12 cellular contexts compared by ENCODE assay signal in the genomic region with DNA sequence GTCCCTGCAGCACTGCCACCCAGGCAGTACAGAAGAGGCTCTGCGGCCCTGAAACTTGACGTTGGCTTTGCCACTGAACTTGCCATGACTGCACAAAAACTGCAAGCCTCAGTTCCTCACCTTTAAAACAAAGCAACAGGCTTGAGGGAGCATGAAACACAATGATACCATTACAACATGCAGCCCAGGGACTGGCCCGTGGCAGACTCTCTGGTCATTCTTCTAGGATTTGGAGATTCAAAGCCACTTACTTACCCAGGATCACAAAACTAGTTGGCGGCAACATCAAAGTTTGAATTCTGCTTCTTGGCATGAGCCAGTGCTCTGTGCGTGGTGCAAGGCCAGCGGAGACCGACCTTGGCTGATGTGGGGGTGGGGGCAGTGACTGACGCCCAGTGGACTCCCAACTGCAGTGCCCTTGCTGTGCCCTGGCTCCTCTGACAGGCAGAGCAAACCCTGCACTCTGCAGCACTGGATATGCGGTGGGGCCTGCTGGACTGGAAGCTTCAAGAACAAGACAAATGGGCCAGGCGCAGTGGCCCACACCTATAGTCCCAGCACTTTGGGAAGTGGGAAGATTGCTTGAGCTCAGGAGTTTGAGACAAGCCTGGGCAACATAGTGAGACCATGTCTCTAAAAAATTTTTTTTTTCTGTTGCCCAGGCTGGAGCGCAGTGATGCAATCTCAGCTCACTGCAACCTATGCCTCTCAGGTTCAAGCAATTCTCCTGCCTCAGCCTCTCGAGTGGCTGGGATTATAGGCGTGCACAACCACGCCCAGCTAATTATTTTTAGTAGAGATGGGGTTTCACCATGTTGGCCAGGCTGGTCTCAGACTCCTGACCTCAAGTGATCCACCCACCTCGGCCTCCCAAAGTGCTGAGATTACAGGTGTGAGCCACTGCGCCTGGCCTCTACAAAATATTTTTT. TPM values are rescaled to one million over a fixed set of nuclear protein-coding genes. Genes with fewer than 3 reads are reported as not detected.
A peak's percentile ranks its signal among the peaks of the same experiment; 100 is the strongest.
DNase-seq lines count a peak whose midpoint lies in the region; ATAC-seq and TF ChIP-seq lines count a peak whose summit lies in the region.
"Had no signal": no experiment of that assay in that cellular context is flagged by ENCODE, and none has a peak within 500 bp of the region (broad histone marks: within the 10 kb centered on the region; RNA-seq: fewer than 3 reads in every experiment).

No MANE protein-coding gene starts in this region.

- H3K79me2 ChIP-seq in trophoblast cell (ENCODE audit: control insufficient read depth, insufficient read depth, low read length, poor library complexity) (no peaks in the 10 kb centered on the region), neural progenitor cell (ENCODE audit: low read depth) (no peaks in the 10 kb centered on the region)

- no peak overlapping the region for H3K27ac ChIP-seq in HEK293 (ENCODE audit: extremely low read depth, low read depth, low read length)
- peak overlapping the region; percentile 26 to 84 (median 35) for H3K27ac ChIP-seq in adrenal gland
- H3K27ac ChIP-seq in heart right ventricle: peak overlapping the region in 6 of 10 donors; percentile 10 to 69 (median 39)
- H3K27ac ChIP-seq in trophoblast cell (ENCODE audit: low read depth, low read length): no peak overlapping the region
- no peak overlapping the region for H3K27ac ChIP-seq in CD4-positive, alpha-beta T cell (ENCODE audit: low read depth, low read length)
- no peak overlapping the region for H3K27ac ChIP-seq in neural progenitor cell
- H3K27ac ChIP-seq: upper lobe of left lung had no signal

- no peaks in the 10 kb centered on the region for H3K27me3 Mint-ChIP-seq in CD4-positive, alpha-beta T cell
- H3K27me3 Mint-ChIP-seq in neural progenitor cell (ENCODE audit: insufficient read depth, low read depth): peaks cover 6% of the 10 kb centered on the region
- H3K27me3 Mint-ChIP-seq: activated CD4-positive, alpha-beta T cell treated with anti-CD3 and anti-CD28 coated beads, Interleukin-2, amount 10 ng/mL, durations not matched to agents 24 days and 14 days had no signal

- H3K36me3 ChIP-seq in HEK293 (ENCODE audit: control insufficient read depth in 2 of 2, insufficient read depth in 1 of 2, low read length in 2 of 2) (peaks cover 0 to 69% of the 10 kb centered on the region in 2 experiments), adrenal gland (replicated peaks in 1 of 2) (peaks cover 0 to 50% of the 10 kb centered on the region in 2 donors), heart right ventricle (peaks cover 0 to 91% (median 54%) of the 10 kb centered on the region in 9 donors), trophoblast cell (ENCODE audit: control insufficient read depth in 1 of 2, insufficient read depth in 2 of 2, low read length in 2 of 2) (peaks cover 46 to 49% of the 10 kb centered on the region in 2 experiments), neural progenitor cell (peaks cover 15% of the 10 kb centered on the region)

- H3K9ac ChIP-seq in trophoblast cell (ENCODE audit: low read length): peak overlapping the region; percentile 23
- no peak overlapping the region for H3K9ac ChIP-seq in neural progenitor cell

- H2AFZ ChIP-seq in trophoblast cell (ENCODE audit: insufficient read depth, low read length, poor library complexity) (no peak overlapping the region), neural progenitor cell (replicated peaks) (no peak overlapping the region)

- H4K8ac ChIP-seq in trophoblast cell (ENCODE audit: low read depth, low read length): no peak overlapping the region

- H3K9me3 ChIP-seq in HEK293 (ENCODE audit: control insufficient read depth, insufficient read depth, low read depth, low read length) (no peaks in the 10 kb centered on the region), adrenal gland (replicated peaks in 1 of 3) (no peaks in the 10 kb centered on the region), heart right ventricle (peaks cover 0 to 4% (median under 1%) of the 10 kb centered on the region in 11 donors), trophoblast cell (ENCODE audit: insufficient read depth, low read depth, low read length) (no peaks in the 10 kb centered on the region), neural progenitor cell (ENCODE audit: low read depth) (peaks cover 2% of the 10 kb centered on the region)
- no peaks in the 10 kb centered on the region for H3K9me3 ChIP-seq in CD4-positive, alpha-beta T cell (ENCODE audit: control insufficient read depth, low read length)
- H3K9me3 ChIP-seq: upper lobe of left lung had no signal

- H3K27me3 ChIP-seq in adrenal gland: no peaks in the 10 kb centered on the region
- no peaks in the 10 kb centered on the region for H3K27me3 ChIP-seq in heart right ventricle
- no peaks in the 10 kb centered on the region for H3K27me3 ChIP-seq in trophoblast cell (ENCODE audit: insufficient read depth, low read length)
- H3K27me3 ChIP-seq in CD4-positive, alpha-beta T cell (ENCODE audit: control insufficient read depth, insufficient read depth, low read length): no peaks in the 10 kb centered on the region
- H3K27me3 ChIP-seq in neural progenitor cell: no peaks in the 10 kb centered on the region
- H3K27me3 ChIP-seq: upper lobe of left lung had no signal

- peaks cover 14% of the 10 kb centered on the region for H3K4me1 Mint-ChIP-seq in CD4-positive, alpha-beta T cell (ENCODE audit: low read depth)
- H3K4me1 Mint-ChIP-seq in neural progenitor cell: no peaks in the 10 kb centered on the region

- CTCF ChIA-PET in HEK293 (lab: Yijun Ruan, JAX): no interaction called here
- CTCF ChIA-PET in CD4-positive, alpha-beta T cell (lab: Charles Lee): no interaction called here

- H3K4me3 Mint-ChIP-seq in CD4-positive, alpha-beta T cell: no peak overlapping the region
- no peak overlapping the region for H3K4me3 Mint-ChIP-seq in neural progenitor cell
- H3K4me3 Mint-ChIP-seq: activated CD4-positive, alpha-beta T cell treated with anti-CD3 and anti-CD28 coated beads, Interleukin-2, amount 10 ng/mL, durations not matched to agents 24 days and 14 days; T-helper 1 cell treated with Interleukin-12 subunit alpha and Interleukin-12 subunit beta and Interleukin-4 antibody, amounts not matched to agents 30 μg/mL and 1 μg/mL, for 36 hours had no signal

- H3F3A ChIP-seq in neural progenitor cell (ENCODE audit: low read depth): no peaks in the 10 kb centered on the region

- no peak overlapping the region for H3K4me3 ChIP-seq in HEK293 (ENCODE audit: low read depth, low read length)
- H3K4me3 ChIP-seq in adrenal gland: no peak overlapping the region
- no peak overlapping the region for H3K4me3 ChIP-seq in heart right ventricle
- H3K4me3 ChIP-seq in trophoblast cell (ENCODE audit: low read depth, low read length): no peak overlapping the region
- H3K4me3 ChIP-seq in neural progenitor cell: no peak overlapping the region
- H3K4me3 ChIP-seq: upper lobe of left lung had no signal

- no peak overlapping the region for H4K91ac ChIP-seq in trophoblast cell (ENCODE audit: low read depth, low read length)

- no peaks in the 10 kb centered on the region for H3K79me1 ChIP-seq in trophoblast cell (ENCODE audit: low read length)

- no peak overlapping the region for H3K23ac ChIP-seq in trophoblast cell (ENCODE audit: low read length)

- no peak overlapping the region for H2BK120ac ChIP-seq in trophoblast cell (ENCODE audit: insufficient read depth, low read length, poor library complexity)

- H3K9me3 Mint-ChIP-seq in CD4-positive, alpha-beta T cell: no peaks in the 10 kb centered on the region
- H3K9me3 Mint-ChIP-seq in neural progenitor cell: peaks cover 4% of the 10 kb centered on the region
- H3K9me3 Mint-ChIP-seq: activated CD4-positive, alpha-beta T cell treated with anti-CD3 and anti-CD28 coated beads, Interleukin-2, amount 10 ng/mL, durations not matched to agents 24 days and 14 days; T-helper 1 cell treated with Interleukin-12 subunit alpha and Interleukin-12 subunit beta and Interleukin-4 antibody, amounts not matched to agents 30 μg/mL and 1 μg/mL, for 36 hours had no signal

- no peaks in the 10 kb centered on the region for H3K4me1 ChIP-seq in HEK293 (ENCODE audit: control insufficient read depth, insufficient read depth, low read length)
- H3K4me1 ChIP-seq in adrenal gland (replicated peaks in 1 of 2): peaks cover 8 to 37% of the 10 kb centered on the region in 2 donors
- H3K4me1 ChIP-seq in heart right ventricle: peaks cover 0 to 25% (median 8%) of the 10 kb centered on the region in 9 donors
- no peaks in the 10 kb centered on the region for H3K4me1 ChIP-seq in trophoblast cell (ENCODE audit: control insufficient read depth in 1 of 2, insufficient read depth in 2 of 2, low read length in 2 of 2)
- no peaks in the 10 kb centered on the region for H3K4me1 ChIP-seq in neural progenitor cell

- no peak overlapping the region for H2BK12ac ChIP-seq in trophoblast cell (ENCODE audit: low read length)

- no peaks in the 10 kb centered on the region for H4K20me1 ChIP-seq in neural progenitor cell (ENCODE audit: low read depth)

- POLR2A ChIA-PET in HEK293 (lab: Yijun Ruan, JAX): interaction anchor here (1.2 kb wide), 1 partner anchor 9 kb away, joined by 4 read pairs; no protein-coding TSS in a partner anchor
- POLR2A ChIA-PET in CD4-positive, alpha-beta T cell (lab: Charles Lee): interaction anchor here (0.8 to 1.1 kb wide), 2 partner anchors 17 to 107 kb away, joined by 3 read pairs; partner anchors contain the start of gene MAML1

- no peak overlapping the region for H2BK5ac ChIP-seq in trophoblast cell (ENCODE audit: low read depth, low read length, poor library complexity)

- ATAC-seq in heart right ventricle: peak; percentile 35 to 82 (median 72)
- ATAC-seq in CD4-positive, alpha-beta T cell (ENCODE audit: poor library complexity): no peak

- intact Hi-C loops in adrenal gland (cut with DNase I) (no loop called here), heart right ventricle (cut with DNase I) (no loop called here)
- intact Hi-C loops in CD4-positive, alpha-beta T cell (cut with DNase I, micrococcal nuclease): no loop called here

- no peak overlapping the region for H3K14ac ChIP-seq in trophoblast cell (ENCODE audit: low read length)

- H3K27ac Mint-ChIP-seq in CD4-positive, alpha-beta T cell: no peak overlapping the region
- no peak overlapping the region for H3K27ac Mint-ChIP-seq in neural progenitor cell
- H3K27ac Mint-ChIP-seq: activated CD4-positive, alpha-beta T cell treated with anti-CD3 and anti-CD28 coated beads, Interleukin-2, amount 10 ng/mL, durations not matched to agents 24 days and 14 days; T-helper 1 cell treated with Interleukin-12 subunit alpha and Interleukin-12 subunit beta and Interleukin-4 antibody, amounts not matched to agents 30 μg/mL and 1 μg/mL, for 36 hours had no signal

- H3K4ac ChIP-seq in trophoblast cell (ENCODE audit: low read depth, low read length): no peak overlapping the region

- 53 to 63% (median 55%) methylated on average over 9 to 16 of the region's 16 CpGs for WGBS in adrenal gland, 4 donors
- 75 to 76% methylated on average over 16 of the region's 16 CpGs for WGBS in heart right ventricle, 2 donors
- WGBS in trophoblast cell (ENCODE audit: extremely low coverage, insufficient coverage, insufficient read length): no CpG with 5 or more reads among the region's 16 CpGs

- TF ChIP-seq CTCF in HEK293 (tag by site-specific recombination; IDR thresholded peaks at IDR 0.05) (no peak), adrenal gland (IDR thresholded peaks at IDR 0.05) (no peak), heart right ventricle (IDR thresholded peaks at IDR 0.05) (no peak), neural progenitor cell (IDR thresholded peaks at IDR 0.05) (no peak)
- no peak for TF ChIP-seq CTCF in CD4-positive, alpha-beta T cell (IDR thresholded peaks at IDR 0.05)

- H3K36me3 Mint-ChIP-seq in CD4-positive, alpha-beta T cell (ENCODE audit: low read depth): peaks cover 80% of the 10 kb centered on the region
- peaks cover 51% of the 10 kb centered on the region for H3K36me3 Mint-ChIP-seq in neural progenitor cell

- no peak overlapping the region for H2AK5ac ChIP-seq in trophoblast cell (ENCODE audit: low read length)

- peak in 1 of 2 donors; percentile 39 for TF ChIP-seq POLR2A in adrenal gland (IDR thresholded peaks at IDR 0.05)

- H3K18ac ChIP-seq in trophoblast cell (ENCODE audit: low read length): no peak overlapping the region

- no peak overlapping the region for H3K4me2 ChIP-seq in trophoblast cell (ENCODE audit: low read length)
- no peak overlapping the region for H3K4me2 ChIP-seq in neural progenitor cell

- DNase-seq in adrenal gland (peak; percentile 81 to 94 (median 92)), heart right ventricle (peak; percentile 40 to 57), trophoblast cell (peak; percentile 46 to 60), cerebellar cortex (ENCODE audit: low spot score) (no peak), NCI-H1105 treated with DMSO at 0.1 percent for 48 hours (lab: John Stamatoyannopoulos, UW) (no peak), neural progenitor cell (ENCODE audit: low spot score) (no peak)
- no peak for DNase-seq in CD4-positive, alpha-beta T cell
- DNase-seq: activated CD4-positive, alpha-beta T cell treated with anti-CD3 and anti-CD28 coated beads, Interleukin-2, amount 10 ng/mL, durations not matched to agents 24 days and 14 days; NCI-H2081 had no signal

- no peak overlapping the region for H4K12ac ChIP-seq in trophoblast cell (ENCODE audit: low read depth, low read length)

RNA-seq across cellular contexts. Expression of gene SQSTM1, which starts 18.9 kb away (rescaled TPM):
- total RNA-seq in adrenal gland: 1,000 to 10,000 TPM in 3 of 8 donors, 100 to 1,000 TPM in 5; 521 to 2,312 (median 919) TPM
- 100 to 1,000 TPM; 258 to 312 (median 292) TPM for polyA plus RNA-seq in adrenal gland
- total RNA-seq in heart right ventricle: 100 to 1,000 TPM; 341 to 466 (median 391) TPM
- polyA plus RNA-seq in heart right ventricle: 100 to 1,000 TPM; 131 to 210 TPM
- polyA plus RNA-seq in trophoblast cell (2013): 253 and 279 TPM in 2 replicates
- 100 to 1,000 TPM; 260 to 267 TPM for total RNA-seq in CD4-positive, alpha-beta T cell
- total RNA-seq in neural progenitor cell (ENCODE audit: low replicate concordance): 27.6 and 55.0 TPM in 2 replicates

RNA-seq across cellular contexts. Expression of gene MRNIP, which starts 19.0 kb away (rescaled TPM):
- 10 to 100 TPM; 14.7 to 46.5 (median 32.2) TPM for total RNA-seq in adrenal gland
- 100 to 1,000 TPM in 2 of 3 donors, 10 to 100 TPM in 1; 12.3 to 129 (median 104) TPM for polyA plus RNA-seq in adrenal gland
- 10 to 100 TPM in 8 of 10 donors, 1 to 10 TPM in 2; 6.6 to 14.4 (median 12.7) TPM for total RNA-seq in heart right ventricle
- 10 to 100 TPM; 12.6 to 45.1 TPM for polyA plus RNA-seq in heart right ventricle
- 11.5 and 11.6 TPM in 2 replicates for polyA plus RNA-seq in trophoblast cell (2013)
- 10 to 100 TPM; 31.8 to 32.8 TPM for total RNA-seq in CD4-positive, alpha-beta T cell
- total RNA-seq in neural progenitor cell (ENCODE audit: low replicate concordance): 68.5 and 73.5 TPM in 2 replicates

RNA-seq across cellular contexts. Expression of gene MGAT4B, which starts 32.9 kb away (rescaled TPM):
- total RNA-seq in adrenal gland (100 to 1,000 TPM in 7 of 8 donors, 10 to 100 TPM in 1; 93.3 to 242 (median 223) TPM), heart right ventricle (100 to 1,000 TPM in 5 of 10 donors, 10 to 100 TPM in 5; 88.6 to 123 (median 102) TPM), neural progenitor cell (ENCODE audit: low replicate concordance) (32.1 and 52.9 TPM in 2 replicates)
- polyA plus RNA-seq in adrenal gland (100 to 1,000 TPM in 2 of 3 donors, 10 to 100 TPM in 1; 80.5 to 192 (median 122) TPM), heart right ventricle (10 to 100 TPM; 58.6 to 86.9 TPM)
- 113 and 116 TPM in 2 replicates for polyA plus RNA-seq in trophoblast cell (2013)
- 100 to 1,000 TPM; 141 to 145 TPM for total RNA-seq in CD4-positive, alpha-beta T cell

RNA-seq across cellular contexts. Expression of gene LTC4S, which starts 45.8 kb away (rescaled TPM):
- total RNA-seq in adrenal gland (100 to 1,000 TPM in 1 of 8 donors, 10 to 100 TPM in 7; 10.2 to 205 (median 27.0) TPM), heart right ventricle (10 to 100 TPM in 3 of 10 donors, 1 to 10 TPM in 7; 5.4 to 10.6 (median 7.9) TPM), neural progenitor cell (ENCODE audit: low replicate concordance) (0.81 TPM in 1 of 2 replicates, not detected in the other)
- polyA plus RNA-seq in adrenal gland (10 to 100 TPM in 2 of 3 donors, not detected in 1; 24.1 to 44.4 TPM), heart right ventricle (10 to 100 TPM; 10.5 to 20.0 TPM)
- 2.2 and 2.5 TPM in 2 replicates for polyA plus RNA-seq in trophoblast cell (2013)
- total RNA-seq in CD4-positive, alpha-beta T cell: 1 to 10 TPM; 3.6 to 4.2 TPM

Comparison
In these comparisons a context has a peak if more than half of its experiments do, and no peak if none do; other contexts are left out.
1. H3K27ac ChIP-seq: peak in adrenal gland (5 of 5) and heart right ventricle (6 of 10); none in HEK293 (single experiment), trophoblast cell (single experiment), CD4-positive, alpha-beta T cell (single experiment) and neural progenitor cell (single experiment).
2. DNase-seq: peak in adrenal gland (7 of 7), heart right ventricle (2 of 2) and trophoblast cell (2 of 2); none in cerebellar cortex (single experiment), CD4-positive, alpha-beta T cell (0 of 10), NCI-H1105 treated with DMSO at 0.1 percent for 48 hours (single experiment) and neural progenitor cell (single experiment).